ENCODE assay signal across 1 cellular context in the genomic region with DNA sequence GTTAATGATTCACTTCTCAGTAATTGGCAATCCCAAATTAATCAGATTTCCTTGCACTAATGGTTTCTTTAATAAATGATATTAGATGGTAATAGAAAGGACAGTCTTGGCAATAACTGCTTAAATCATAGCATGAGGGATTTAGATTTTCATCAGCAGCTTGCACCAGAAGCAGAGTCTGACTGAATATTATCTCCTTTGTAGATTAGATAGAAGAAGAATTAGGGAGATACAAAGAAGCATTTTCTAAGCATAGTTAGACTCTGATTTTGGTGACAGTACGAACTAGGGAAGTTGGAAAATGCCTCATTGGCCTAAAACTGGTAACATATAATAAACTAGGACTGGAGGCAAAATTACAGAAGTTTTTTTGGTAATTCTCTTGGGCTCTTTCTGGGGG.
TF ChIP-seq lines count a peak whose summit lies in the region.

No MANE protein-coding gene starts in this region.

TF ChIP-seq in HepG2, 621 proteins besides CTCF, POLR2A, EP300 and RAD21 (continued from another document):
- TF ChIP-seq ARID4A (CRISPR knock-in tag; IDR thresholded peaks at IDR 0.05; ENCODE audit: borderline replicate concordance), result no peak
- no peak for TF ChIP-seq POLR2AphosphoS2 (IDR thresholded peaks at IDR 0.05; ENCODE audit: low read depth, low read length)
- TF ChIP-seq, protein P1, sequence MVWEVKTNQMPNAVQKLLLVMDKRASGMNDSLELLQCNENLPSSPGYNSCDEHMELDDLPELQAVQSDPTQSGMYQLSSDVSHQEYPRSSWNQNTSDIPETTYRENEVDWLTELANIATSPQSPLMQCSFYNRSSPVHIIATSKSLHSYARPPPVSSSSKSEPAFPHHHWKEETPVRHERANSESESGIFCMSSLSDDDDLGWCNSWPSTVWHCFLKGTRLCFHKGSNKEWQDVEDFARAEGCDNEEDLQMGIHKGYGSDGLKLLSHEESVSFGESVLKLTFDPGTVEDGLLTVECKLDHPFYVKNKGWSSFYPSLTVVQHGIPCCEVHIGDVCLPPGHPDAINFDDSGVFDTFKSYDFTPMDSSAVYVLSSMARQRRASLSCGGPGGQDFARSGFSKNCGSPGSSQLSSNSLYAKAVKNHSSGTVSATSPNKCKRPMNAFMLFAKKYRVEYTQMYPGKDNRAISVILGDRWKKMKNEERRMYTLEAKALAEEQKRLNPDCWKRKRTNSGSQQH (CRISPR knock-in tag; IDR thresholded peaks at IDR 0.05; ENCODE audit: low read depth), result no peak
- no peak for TF ChIP-seq CBX1 (IDR thresholded peaks at IDR 0.05; ENCODE audit: low read depth)
- TF ChIP-seq, protein P2, sequence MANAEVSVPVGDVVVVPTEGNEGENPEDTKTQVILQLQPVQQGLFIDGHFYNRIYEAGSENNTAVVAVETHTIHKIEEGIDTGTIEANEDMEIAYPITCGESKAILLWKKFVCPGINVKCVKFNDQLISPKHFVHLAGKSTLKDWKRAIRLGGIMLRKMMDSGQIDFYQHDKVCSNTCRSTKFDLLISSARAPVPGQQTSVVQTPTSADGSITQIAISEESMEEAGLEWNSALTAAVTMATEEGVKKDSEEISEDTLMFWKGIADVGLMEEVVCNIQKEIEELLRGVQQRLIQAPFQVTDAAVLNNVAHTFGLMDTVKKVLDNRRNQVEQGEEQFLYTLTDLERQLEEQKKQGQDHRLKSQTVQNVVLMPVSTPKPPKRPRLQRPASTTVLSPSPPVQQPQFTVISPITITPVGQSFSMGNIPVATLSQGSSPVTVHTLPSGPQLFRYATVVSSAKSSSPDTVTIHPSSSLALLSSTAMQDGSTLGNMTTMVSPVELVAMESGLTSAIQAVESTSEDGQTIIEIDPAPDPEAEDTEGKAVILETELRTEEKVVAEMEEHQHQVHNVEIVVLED (CRISPR knock-in tag; IDR thresholded peaks at IDR 0.05; ENCODE audit: borderline replicate concordance), result no peak
- TF ChIP-seq ZNF746 (CRISPR knock-in tag; IDR thresholded peaks at IDR 0.05), result no peak
- no peak for TF ChIP-seq LBX2 (CRISPR knock-in tag; IDR thresholded peaks at IDR 0.05; ENCODE audit: borderline replicate concordance)
- TF ChIP-seq ZFY (CRISPR knock-in tag; IDR thresholded peaks at IDR 0.05), result no peak
- TF ChIP-seq ZBTB39 (CRISPR knock-in tag; IDR thresholded peaks at IDR 0.05), result no peak
- TF ChIP-seq ETV5 (CRISPR knock-in tag; IDR thresholded peaks at IDR 0.05; ENCODE audit: borderline replicate concordance), result no peak
